In genomic region chr11:94602430-94603372, GRCh38 we compare ENCODE assay signal across 8 cellular contexts. TPM values are rescaled to one million over a fixed set of nuclear protein-coding genes. Genes with fewer than 3 reads are reported as not detected.
A peak's percentile ranks its signal among the peaks of the same experiment; 100 is the strongest.
DNase-seq lines count a peak whose midpoint lies in the region; ATAC-seq, FAIRE-seq and TF ChIP-seq lines count a peak whose summit lies in the region.

No MANE protein-coding gene starts in this region.

- H3K9me3 ChIP-seq in left ventricle myocardium inferior (replicated peaks) (no peaks in the 10 kb centered on the region), small intestine (ENCODE audit: control insufficient read depth, low read depth) (no peaks in the 10 kb centered on the region)

- no peaks in the 10 kb centered on the region for H3K36me3 ChIP-seq in left ventricle myocardium inferior
- H3K36me3 ChIP-seq in small intestine (ENCODE audit: control insufficient read depth in 2 of 2, insufficient read depth in 2 of 2, low read length in 2 of 2) = peaks cover 0 to 4% of the 10 kb centered on the region in 2 donors

- intact Hi-C loops in left ventricle myocardium inferior (cut with micrococcal nuclease) = loop anchor here (5.0 kb wide), 1 partner anchor 80 kb away; no protein-coding TSS in a partner anchor

- H3K4me3 ChIP-seq in left ventricle myocardium inferior = no peak overlapping the region
- no peak overlapping the region for H3K4me3 ChIP-seq in small intestine (ENCODE audit: low read depth in 1 of 2, low read length in 2 of 2)

- no peak overlapping the region for H3K27ac ChIP-seq in left ventricle myocardium inferior (replicated peaks)
- H3K27ac ChIP-seq in small intestine (ENCODE audit: low read depth in 1 of 2, low read length in 1 of 2) = peak overlapping the region; percentile 70 to 88

- DNase-seq in activated T-cell treated with anti-CD3 and anti-CD28 coated beads for 1 hour (ENCODE audit: low read depth) (peak; percentile 3), activated T-cell treated with anti-CD3 and anti-CD28 coated beads for 4 hours (no peak), MV-4-11 (lab: John Stamatoyannopoulos, UW) (peak; percentile 86), left ventricle myocardium inferior (peak; percentile 40), small intestine (peak; percentile 95), NCI-H1930 (lab: John Stamatoyannopoulos, UW) (no peak)
- DNase-seq in activated T-cell treated with anti-CD3 and anti-CD28 coated beads, Interleukin-2, amount 50 U/mL, for 48 hours = peak; percentile 62 to 68

- ATAC-seq in HG02642 (IDR thresholded peaks at IDR 0.05; ENCODE audit: poor library complexity, unreplicated experiment) = peak; percentile 89

- peak; percentile 97 for FAIRE-seq in small intestine (lab: Jason Lieb, UNC)

- 13 to 51% (median 14%) methylated on average over 8 of the region's 8 CpGs for WGBS in small intestine, 3 donors

- H3K27me3 ChIP-seq in left ventricle myocardium inferior (ENCODE audit: low read depth) = no peaks in the 10 kb centered on the region
- no peaks in the 10 kb centered on the region for H3K27me3 ChIP-seq in small intestine (ENCODE audit: control insufficient read depth in 2 of 2, insufficient read depth in 2 of 2, low read length in 2 of 2)

- TF ChIP-seq CTCF in left ventricle myocardium inferior (IDR thresholded peaks at IDR 0.05; ENCODE audit: borderline replicate concordance) = peak; percentile 57

- peaks cover 8% of the 10 kb centered on the region for H3K4me1 ChIP-seq in left ventricle myocardium inferior
- no peaks in the 10 kb centered on the region for H3K4me1 ChIP-seq in small intestine (ENCODE audit: control insufficient read depth in 2 of 2, insufficient read depth in 1 of 2, low read depth in 1 of 2, low read length in 1 of 2)

RNA-seq across cellular contexts. Expression of gene PIWIL4, which starts 35.5 kb away (rescaled TPM):
- total RNA-seq in left ventricle myocardium inferior = 0.66 TPM
- 10 to 100 TPM in 2 of 3 donors, 1 to 10 TPM in 1; 8.0 to 23.5 (median 15.4) TPM for polyA plus RNA-seq in small intestine

RNA-seq across cellular contexts. Expression of gene FUT4, which starts 59.0 kb away (rescaled TPM):
- 1.4 TPM for total RNA-seq in left ventricle myocardium inferior
- 10 to 100 TPM in 1 of 3 donors, 1 to 10 TPM in 2; 6.0 to 15.9 (median 8.6) TPM for polyA plus RNA-seq in small intestine

Comparison
In these comparisons a context has a peak if more than half of its experiments do, and no peak if none do; other contexts are left out.
1. DNase-seq: peak in activated T-cell treated with anti-CD3 and anti-CD28 coated beads for 1 hour (single experiment), MV-4-11 (single experiment), activated T-cell treated with anti-CD3 and anti-CD28 coated beads, Interleukin-2, amount 50 U/mL, for 48 hours (2 of 2), left ventricle myocardium inferior (single experiment) and small intestine (single experiment); none in activated T-cell treated with anti-CD3 and anti-CD28 coated beads for 4 hours (single experiment) and NCI-H1930 (0 of 2).